In the genomic region with DNA sequence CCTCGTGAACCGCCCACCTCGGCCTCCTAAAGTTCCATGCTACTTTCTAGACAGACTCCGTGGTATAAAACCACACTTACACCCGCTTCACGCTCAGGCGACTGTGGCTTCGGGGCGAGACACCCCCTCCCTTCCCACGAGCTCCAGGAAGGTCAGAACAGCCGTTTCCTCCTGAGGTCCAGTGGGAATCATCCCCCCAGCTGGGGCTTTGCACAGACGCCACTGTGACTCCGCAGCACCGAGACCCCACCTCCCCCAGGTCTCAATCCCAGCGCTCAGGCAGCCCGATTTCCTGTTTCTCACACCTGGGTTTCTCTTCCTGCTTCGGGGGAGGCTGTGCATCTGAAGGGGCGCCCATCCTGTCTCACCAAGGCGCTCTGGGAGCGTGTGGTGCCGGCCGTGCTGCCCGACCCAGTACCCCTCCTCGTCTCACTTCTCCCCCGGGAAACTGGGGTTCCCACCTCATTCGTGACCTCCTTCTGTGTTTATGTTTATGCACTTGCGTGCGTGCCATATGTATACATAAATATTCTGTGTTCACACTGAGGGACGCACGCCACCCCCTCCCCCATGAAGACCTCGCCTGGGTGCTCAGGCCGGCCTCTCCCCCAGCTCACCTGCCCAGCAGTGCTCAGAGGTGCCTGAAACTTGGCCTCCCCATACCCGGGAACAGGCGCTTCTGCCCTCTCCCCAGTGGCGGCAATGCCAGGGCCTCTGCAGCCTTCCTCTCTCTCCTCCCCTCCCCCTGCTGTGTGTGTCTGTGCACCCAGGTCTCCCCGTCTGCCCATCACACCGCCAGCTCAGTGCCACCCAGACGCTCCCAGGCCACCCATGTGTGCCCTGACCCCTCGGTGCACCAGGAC, we compare ENCODE assay signal across 8 cellular contexts. TPM values are rescaled to one million over a fixed set of nuclear protein-coding genes. Genes with fewer than 3 reads are reported as not detected.
A peak's percentile ranks its signal among the peaks of the same experiment; 100 is the strongest.
DNase-seq lines count a peak whose midpoint lies in the region; ATAC-seq lines count a peak whose summit lies in the region.

No MANE protein-coding gene starts in this region.

- WGBS in right cardiac atrium, result 59% methylated on average over 39 of the region's 39 CpGs

- ATAC-seq in HG03159 (IDR thresholded peaks at IDR 0.05; ENCODE audit: unreplicated experiment), result peak; percentile 73
- ATAC-seq in right cardiac atrium, result peak; percentile 11 to 20

- H3K9me3 Mint-ChIP-seq in activated CD4-positive, alpha-beta memory T cell treated with anti-CD3 and anti-CD28 coated beads, Interleukin-2, amount 10 ng/mL, durations not matched to agents 7 days and 5 days, result no peaks in the 10 kb centered on the region
- H3K9me3 Mint-ChIP-seq in stimulated activated naive CD8-positive, alpha-beta T cell treated with anti-CD3 and anti-CD28 coated beads, Interleukin-15, Interleukin-2, amounts not matched to agents 100 ng/mL and 50 ng/mL, for 24 hours, result no peaks in the 10 kb centered on the region

- H3K27ac Mint-ChIP-seq in activated CD4-positive, alpha-beta memory T cell treated with anti-CD3 and anti-CD28 coated beads, Interleukin-2, amount 10 ng/mL, durations not matched to agents 7 days and 5 days, result peak overlapping the region; percentile 87
- H3K27ac Mint-ChIP-seq in stimulated activated naive CD8-positive, alpha-beta T cell treated with anti-CD3 and anti-CD28 coated beads, Interleukin-15, Interleukin-2, amounts not matched to agents 100 ng/mL and 50 ng/mL, for 24 hours, result peak overlapping the region; percentile 96

- H3K4me1 ChIP-seq in right cardiac atrium (ENCODE audit: control insufficient read depth, insufficient read depth, low read length), result no peaks in the 10 kb centered on the region

- no peaks in the 10 kb centered on the region for H3K27me3 ChIP-seq in right cardiac atrium (ENCODE audit: control insufficient read depth, insufficient read depth)

- no peak overlapping the region for H3K4me3 ChIP-seq in right cardiac atrium (ENCODE audit: low read length)

- H3K4me1 Mint-ChIP-seq in activated CD4-positive, alpha-beta memory T cell treated with anti-CD3 and anti-CD28 coated beads, Interleukin-2, amount 10 ng/mL, durations not matched to agents 7 days and 5 days, result peaks cover 27% of the 10 kb centered on the region
- peaks cover 41% of the 10 kb centered on the region for H3K4me1 Mint-ChIP-seq in stimulated activated naive CD8-positive, alpha-beta T cell treated with anti-CD3 and anti-CD28 coated beads, Interleukin-15, Interleukin-2, amounts not matched to agents 100 ng/mL and 50 ng/mL, for 24 hours (ENCODE audit: low read depth)

- H3K4me3 Mint-ChIP-seq in activated CD4-positive, alpha-beta memory T cell treated with anti-CD3 and anti-CD28 coated beads, Interleukin-2, amount 10 ng/mL, durations not matched to agents 7 days and 5 days, result peak overlapping the region; percentile 76
- H3K4me3 Mint-ChIP-seq in stimulated activated naive CD8-positive, alpha-beta T cell treated with anti-CD3 and anti-CD28 coated beads, Interleukin-15, Interleukin-2, amounts not matched to agents 100 ng/mL and 50 ng/mL, for 24 hours, result peak overlapping the region; percentile 88

- POLR2A ChIA-PET in activated CD4-positive, alpha-beta memory T cell treated with anti-CD3 and anti-CD28 coated beads, Interleukin-2, amount 10 ng/mL, durations not matched to agents 7 days and 5 days (lab: Charles Lee), result interaction anchor here (1.0 to 1.9 kb wide), 2 partner anchors 9 to 108 kb away, joined by 3 to 6 read pairs; no protein-coding TSS in a partner anchor

- peaks cover 13% of the 10 kb centered on the region for H3K36me3 Mint-ChIP-seq in activated CD4-positive, alpha-beta memory T cell treated with anti-CD3 and anti-CD28 coated beads, Interleukin-2, amount 10 ng/mL, durations not matched to agents 7 days and 5 days (ENCODE audit: low read depth)
- peaks cover 8% of the 10 kb centered on the region for H3K36me3 Mint-ChIP-seq in stimulated activated naive CD8-positive, alpha-beta T cell treated with anti-CD3 and anti-CD28 coated beads, Interleukin-15, Interleukin-2, amounts not matched to agents 100 ng/mL and 50 ng/mL, for 24 hours (ENCODE audit: low read depth)

- CTCF ChIA-PET in activated CD4-positive, alpha-beta memory T cell treated with anti-CD3 and anti-CD28 coated beads, Interleukin-2, amount 10 ng/mL, durations not matched to agents 7 days and 5 days (lab: Charles Lee), result no interaction called here

- peak; percentile 75 for DNase-seq in GM19240 (ENCODE audit: insufficient read length, low spot score)
- DNase-seq in activated CD4-positive, alpha-beta memory T cell treated with anti-CD3 and anti-CD28 coated beads, Interleukin-2, amount 10 ng/mL, durations not matched to agents 7 days and 5 days, result peak; percentile 48
- DNase-seq in right cardiac atrium, result peak in 1 of 3 donors; percentile 52
- no peak for DNase-seq in EL
- no peak for DNase-seq in COLO668 (lab: John Stamatoyannopoulos, UW; ENCODE audit: unreplicated experiment)
- DNase-seq in SIG-M5 treated with dmso at 0.1 percent for 504 hours (lab: John Stamatoyannopoulos, UW; ENCODE audit: unreplicated experiment), result no peak

- no peaks in the 10 kb centered on the region for H3K9me3 ChIP-seq in right cardiac atrium (ENCODE audit: control insufficient read depth, low read length)

- intact Hi-C loops in right cardiac atrium (cut with DNase I), result no loop called here

- H3K27me3 Mint-ChIP-seq in activated CD4-positive, alpha-beta memory T cell treated with anti-CD3 and anti-CD28 coated beads, Interleukin-2, amount 10 ng/mL, durations not matched to agents 7 days and 5 days, result no peaks in the 10 kb centered on the region
- H3K27me3 Mint-ChIP-seq in stimulated activated naive CD8-positive, alpha-beta T cell treated with anti-CD3 and anti-CD28 coated beads, Interleukin-15, Interleukin-2, amounts not matched to agents 100 ng/mL and 50 ng/mL, for 24 hours, result no peaks in the 10 kb centered on the region

- peak overlapping the region; percentile 28 for H3K27ac ChIP-seq in right cardiac atrium (ENCODE audit: low read length)

RNA-seq across cellular contexts. Expression of a gene that starts 14.6 kb away (rescaled TPM):
- total RNA-seq in activated CD4-positive, alpha-beta memory T cell treated with anti-CD3 and anti-CD28 coated beads, Interleukin-2, amount 10 ng/mL, durations not matched to agents 7 days and 5 days, result 10 to 100 TPM; 54.5 to 55.7 TPM
- total RNA-seq in right cardiac atrium, result 10 to 100 TPM; 16.9 to 29.5 (median 26.2) TPM
- 14.3 TPM for polyA plus RNA-seq in right cardiac atrium

RNA-seq across cellular contexts. Expression of a gene that starts 19.1 kb away (rescaled TPM):
- total RNA-seq in activated CD4-positive, alpha-beta memory T cell treated with anti-CD3 and anti-CD28 coated beads, Interleukin-2, amount 10 ng/mL, durations not matched to agents 7 days and 5 days, result 10 to 100 TPM; 32.5 to 32.7 TPM
- total RNA-seq in right cardiac atrium, result 10 to 100 TPM; 18.8 to 20.6 (median 19.7) TPM
- polyA plus RNA-seq in right cardiac atrium, result 27.0 TPM

RNA-seq across cellular contexts. Expression of a gene that starts 46.0 kb away (rescaled TPM):
- 1 to 10 TPM in 1 of 2 experiments, under 1 TPM in 1; 0.63 to 2.4 TPM for total RNA-seq in activated CD4-positive, alpha-beta memory T cell treated with anti-CD3 and anti-CD28 coated beads, Interleukin-2, amount 10 ng/mL, durations not matched to agents 7 days and 5 days
- 10 to 100 TPM; 18.7 to 22.4 (median 19.9) TPM for total RNA-seq in right cardiac atrium
- 15.8 TPM for polyA plus RNA-seq in right cardiac atrium

RNA-seq across cellular contexts. Expression of a gene that starts 46.2 kb away (rescaled TPM):
- 10 to 100 TPM; 67.2 to 68.1 TPM for total RNA-seq in activated CD4-positive, alpha-beta memory T cell treated with anti-CD3 and anti-CD28 coated beads, Interleukin-2, amount 10 ng/mL, durations not matched to agents 7 days and 5 days
- total RNA-seq in right cardiac atrium, result 10 to 100 TPM; 16.9 to 25.4 (median 21.8) TPM
- polyA plus RNA-seq in right cardiac atrium, result 21.6 TPM

Comparison
In these comparisons a context has a peak if more than half of its experiments do, and no peak if none do; other contexts are left out.
1. DNase-seq: peak in GM19240 (single experiment) and activated CD4-positive, alpha-beta memory T cell treated with anti-CD3 and anti-CD28 coated beads, Interleukin-2, amount 10 ng/mL, durations not matched to agents 7 days and 5 days (single experiment); none in EL (single experiment), COLO668 (single experiment) and SIG-M5 treated with dmso at 0.1 percent for 504 hours (single experiment).
2. RNA of a gene that starts 46.0 kb away (total RNA-seq): 18.7 to 22.4 TPM in right cardiac atrium; 0.63 to 2.4 TPM in activated CD4-positive, alpha-beta memory T cell treated with anti-CD3 and anti-CD28 coated beads, Interleukin-2, amount 10 ng/mL, durations not matched to agents 7 days and 5 days; every median in the first group is over 4 times any median in the second.